ENCODE assay signal across 31 cellular contexts in the genomic region with DNA sequence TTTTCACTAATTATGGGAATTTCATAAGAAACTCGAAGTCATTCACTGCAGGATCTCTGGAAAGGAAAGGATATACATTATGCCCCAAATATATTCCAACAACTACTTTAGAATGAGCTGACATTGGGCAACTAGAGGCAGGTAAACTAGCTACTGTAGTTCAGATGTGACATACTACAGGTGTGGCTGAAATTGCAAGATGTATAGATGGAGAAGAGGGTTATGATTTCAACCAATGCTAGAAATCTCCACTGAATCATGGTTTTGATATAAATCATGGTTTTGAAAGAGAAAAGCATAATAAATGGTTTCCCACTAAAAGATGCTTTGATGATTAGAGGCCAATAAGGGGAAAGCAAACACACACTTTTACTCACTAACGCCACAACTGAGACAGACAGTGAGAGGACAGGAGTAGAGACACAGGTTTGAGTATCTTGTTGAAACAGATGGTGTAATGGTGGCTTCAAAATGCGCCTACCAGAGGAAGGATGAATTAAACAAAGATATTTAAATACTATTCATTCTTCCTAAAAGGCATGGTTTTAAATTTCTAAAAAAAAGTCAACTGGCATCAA.
"Had no signal": no experiment of that assay in that cellular context is flagged by ENCODE, and none has a peak within 500 bp of the region (broad histone marks: within the 10 kb centered on the region; RNA-seq: fewer than 3 reads in every experiment).

No MANE protein-coding gene starts in this region.

- H3K27ac Mint-ChIP-seq: activated B cell treated with CpG ODN at 0.5 μM for 24 hours; activated CD4-positive, alpha-beta memory T cell treated with anti-CD3 and anti-CD28 coated beads for 36 hours; activated CD4-positive, alpha-beta T cell treated with anti-CD3 and anti-CD28 coated beads, Interleukin-2, amount 10 ng/mL, durations not matched to agents 24 days and 14 days; activated CD8-positive, alpha-beta T cell treated with anti-CD3 and anti-CD28 coated beads for 36 hours; activated naive CD4-positive, alpha-beta T cell treated with anti-CD3 and anti-CD28 coated beads for 36 hours; activated naive CD8-positive, alpha-beta T cell; activated naive CD8-positive, alpha-beta T cell treated with anti-CD3 and anti-CD28 coated beads, Interleukin-2, amount 10 ng/mL, durations not matched to agents 7 days and 5 days; activated naive CD8-positive, alpha-beta T cell treated with anti-CD3 and anti-CD28 coated beads, Interleukin-2, amount 50 U/mL, for 24 hours; activated T-cell treated with anti-CD3 and anti-CD28 coated beads, Interleukin-2, amount 50 U/mL, for 24 hours; activated T-helper 1 cell treated with anti-CD3 and anti-CD28 coated beads, Interleukin-12 subunit alpha, Interleukin-12 subunit beta, Interleukin-2, Interleukin-4 antibody, amounts not matched to agents 30 ng/mL and 10 ng/mL and 1 ng/mL, durations not matched to agents 14 hours and 24 hours and 36 hours; activated T-helper 2 cell treated with anti-CD3 and anti-CD28 coated beads, Interferon-gamma antibody, Interleukin-2, Interleukin-4, amounts not matched to agents 10 μg/mL and 5 μg/mL and 100 μg/mL, durations not matched to agents 14 hours and 24 hours and 36 hours; brain; T-helper 1 cell treated with Interleukin-12 subunit alpha and Interleukin-12 subunit beta and Interleukin-4 antibody, amounts not matched to agents 30 μg/mL and 1 μg/mL, for 36 hours; T-helper 2 cell treated with Interferon-gamma antibody and Interleukin-4, amounts not matched to agents 5 μg/mL and 100 μg/mL, for 36 hours had no signal

- H3K9me3 Mint-ChIP-seq: activated naive CD8-positive, alpha-beta T cell treated with anti-CD3 and anti-CD28 coated beads, Interleukin-2, amount 50 U/mL, for 24 hours; activated T-helper 2 cell treated with anti-CD3 and anti-CD28 coated beads, Interferon-gamma antibody, Interleukin-2, Interleukin-4, amounts not matched to agents 10 μg/mL and 5 μg/mL and 100 μg/mL, durations not matched to agents 14 hours and 24 hours and 36 hours; T-helper 1 cell treated with Interleukin-12 subunit alpha and Interleukin-12 subunit beta and Interleukin-4 antibody, amounts not matched to agents 30 μg/mL and 1 μg/mL, for 36 hours; T-helper 2 cell treated with Interferon-gamma antibody and Interleukin-4, amounts not matched to agents 5 μg/mL and 100 μg/mL, for 36 hours had no signal

- DNase-seq: activated B cell treated with CpG ODN at 0.5 μM for 24 hours; activated CD4-positive, alpha-beta memory T cell treated with anti-CD3 and anti-CD28 coated beads for 36 hours; activated CD4-positive, alpha-beta T cell treated with anti-CD3 and anti-CD28 coated beads, Interleukin-2, amount 10 ng/mL, durations not matched to agents 24 days and 14 days; activated CD4-positive, alpha-beta T cell treated with anti-CD3 and anti-CD28 coated beads, Interleukin-2, amount 50 U/mL, for 1 hour; activated CD4-positive, alpha-beta T cell treated with anti-CD3 and anti-CD28 coated beads, Interleukin-2, amount 50 U/mL, for 4 hours; activated CD4-positive, CD25-positive, alpha-beta regulatory T cell treated with anti-CD3 and anti-CD28 coated beads, Interleukin-2, amount 50 U/mL, for 72 hours; activated CD8-positive, alpha-beta memory T cell treated with anti-CD3 and anti-CD28 coated beads, Interleukin-2, amount 50 U/mL, for 4 hours; activated CD8-positive, alpha-beta T cell treated with anti-CD3 and anti-CD28 coated beads for 36 hours; activated effector memory CD4-positive, alpha-beta T cell treated with Interleukin-2 at 50 U/mL for 16 hours; activated gamma-delta T cell; activated naive CD4-positive, alpha-beta T cell treated with anti-CD3 and anti-CD28 coated beads for 36 hours; activated naive CD4-positive, alpha-beta T cell treated with anti-CD3 and anti-CD28 coated beads, Interleukin-2, amount 50 U/mL, for 16 hours; activated naive CD8-positive, alpha-beta T cell treated with anti-CD3 and anti-CD28 coated beads, Interleukin-2, amount 10 ng/mL, durations not matched to agents 7 days and 5 days; activated naive CD8-positive, alpha-beta T cell treated with anti-CD3 and anti-CD28 coated beads, Interleukin-2, amount 50 U/mL, for 24 hours; activated T-cell treated with anti-CD3 and anti-CD28 coated beads, Interleukin-2, amount 50 U/mL, for 24 hours; activated T-cell treated with anti-CD3 and anti-CD28 coated beads, Interleukin-2, amount 50 U/mL, for 48 hours; amygdala; anterior cingulate cortex; caudate nucleus; cerebellar nuclear complex; SW 1271; T-helper 1 cell; T-helper 2 cell; T-helper 9 cell had no signal

- H3K27me3 Mint-ChIP-seq: activated B cell treated with CpG ODN at 0.5 μM for 24 hours; activated CD4-positive, alpha-beta memory T cell treated with anti-CD3 and anti-CD28 coated beads for 36 hours; activated CD4-positive, alpha-beta T cell treated with anti-CD3 and anti-CD28 coated beads, Interleukin-2, amount 10 ng/mL, durations not matched to agents 24 days and 14 days; activated CD8-positive, alpha-beta T cell treated with anti-CD3 and anti-CD28 coated beads for 36 hours; activated naive CD8-positive, alpha-beta T cell; activated naive CD8-positive, alpha-beta T cell treated with anti-CD3 and anti-CD28 coated beads, Interleukin-2, amount 50 U/mL, for 24 hours; activated T-cell treated with anti-CD3 and anti-CD28 coated beads, Interleukin-2, amount 50 U/mL, for 24 hours; brain; central memory CD8-positive, alpha-beta T cell had no signal

- ATAC-seq: activated CD8-positive, alpha-beta T cell treated with anti-CD3 and anti-CD28 coated beads for 36 hours; activated naive CD8-positive, alpha-beta T cell treated with anti-CD3 and anti-CD28 coated beads, Interleukin-2, amount 50 U/mL, for 24 hours had no signal

- H3K4me1 Mint-ChIP-seq: activated B cell treated with CpG ODN at 0.5 μM for 24 hours; activated CD4-positive, alpha-beta T cell treated with anti-CD3 and anti-CD28 coated beads, Interleukin-2, amount 10 ng/mL, durations not matched to agents 24 days and 14 days; activated naive CD8-positive, alpha-beta T cell treated with anti-CD3 and anti-CD28 coated beads, Interleukin-2, amount 10 ng/mL, durations not matched to agents 7 days and 5 days; activated naive CD8-positive, alpha-beta T cell treated with anti-CD3 and anti-CD28 coated beads, Interleukin-2, amount 50 U/mL, for 24 hours; brain; central memory CD8-positive, alpha-beta T cell had no signal

- H3K4me3 Mint-ChIP-seq: activated B cell treated with CpG ODN at 0.5 μM for 24 hours; activated CD4-positive, alpha-beta memory T cell treated with anti-CD3 and anti-CD28 coated beads for 36 hours; activated CD4-positive, alpha-beta T cell treated with anti-CD3 and anti-CD28 coated beads, Interleukin-2, amount 10 ng/mL, durations not matched to agents 24 days and 14 days; activated CD8-positive, alpha-beta T cell treated with anti-CD3 and anti-CD28 coated beads for 36 hours; activated naive CD4-positive, alpha-beta T cell treated with anti-CD3 and anti-CD28 coated beads for 36 hours; activated naive CD8-positive, alpha-beta T cell; activated naive CD8-positive, alpha-beta T cell treated with anti-CD3 and anti-CD28 coated beads, Interleukin-2, amount 10 ng/mL, durations not matched to agents 7 days and 5 days; activated naive CD8-positive, alpha-beta T cell treated with anti-CD3 and anti-CD28 coated beads, Interleukin-2, amount 50 U/mL, for 24 hours; activated T-cell treated with anti-CD3 and anti-CD28 coated beads, Interleukin-2, amount 50 U/mL, for 24 hours; activated T-helper 1 cell treated with anti-CD3 and anti-CD28 coated beads, Interleukin-12 subunit alpha, Interleukin-12 subunit beta, Interleukin-2, Interleukin-4 antibody, amounts not matched to agents 30 ng/mL and 10 ng/mL and 1 ng/mL, durations not matched to agents 14 hours and 24 hours and 36 hours; brain; central memory CD8-positive, alpha-beta T cell; T-helper 1 cell treated with Interleukin-12 subunit alpha and Interleukin-12 subunit beta and Interleukin-4 antibody, amounts not matched to agents 30 μg/mL and 1 μg/mL, for 36 hours; T-helper 2 cell treated with Interferon-gamma antibody and Interleukin-4, amounts not matched to agents 5 μg/mL and 100 μg/mL, for 36 hours had no signal
